Comparison of ENCODE assay signal across 8 cellular contexts in the genomic region with DNA sequence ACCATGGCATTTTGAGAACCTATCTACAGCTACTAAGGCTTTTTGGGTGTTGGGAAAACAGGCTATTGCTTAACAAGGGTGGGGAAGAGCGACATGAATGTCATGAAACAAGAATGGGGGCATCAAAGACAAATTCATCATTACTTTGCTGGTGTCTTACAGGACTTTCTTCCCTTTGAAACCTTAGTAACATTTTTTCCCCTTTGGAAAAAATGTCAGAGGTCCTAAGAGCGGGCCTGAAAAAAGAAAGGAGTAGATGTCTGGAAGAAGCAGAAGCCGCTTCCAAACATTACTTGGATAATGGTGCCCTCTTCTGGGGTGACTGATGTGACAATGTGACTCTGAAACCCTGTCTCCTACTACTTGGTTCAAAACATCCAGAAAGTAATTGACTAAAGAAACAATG. TPM values are rescaled to one million over a fixed set of nuclear protein-coding genes. Genes with fewer than 3 reads are reported as not detected.
DNase-seq lines count a peak whose midpoint lies in the region; ATAC-seq and TF ChIP-seq lines count a peak whose summit lies in the region.

No MANE protein-coding gene starts in this region.

- ATAC-seq in CD4-positive, alpha-beta T cell (ENCODE audit: poor library complexity), result no peak
- ATAC-seq in gastroesophageal sphincter, result no peak
- ATAC-seq in gastrocnemius medialis, result peak in 1 of 2 donors; percentile 29
- no peak for ATAC-seq in GM21515 (IDR thresholded peaks at IDR 0.05; ENCODE audit: unreplicated experiment)
- no peak for ATAC-seq in GM19467 (IDR thresholded peaks at IDR 0.05; ENCODE audit: unreplicated experiment)

- H3K27me3 ChIP-seq in CD4-positive, alpha-beta T cell (ENCODE audit: control insufficient read depth, insufficient read depth, low read length), result no peaks in the 10 kb centered on the region
- no peaks in the 10 kb centered on the region for H3K27me3 ChIP-seq in gastroesophageal sphincter
- H3K27me3 ChIP-seq in gastrocnemius medialis, result no peaks in the 10 kb centered on the region

- no peaks in the 10 kb centered on the region for H3K9me3 ChIP-seq in CD4-positive, alpha-beta T cell (ENCODE audit: control insufficient read depth, low read length)
- H3K9me3 ChIP-seq in HEK293 (ENCODE audit: control insufficient read depth, insufficient read depth, low read depth, low read length), result no peaks in the 10 kb centered on the region
- no peaks in the 10 kb centered on the region for H3K9me3 ChIP-seq in gastroesophageal sphincter
- no peaks in the 10 kb centered on the region for H3K9me3 ChIP-seq in gastrocnemius medialis

- no peak for TF ChIP-seq EP300 in gastroesophageal sphincter (IDR thresholded peaks at IDR 0.05)

- H3K27me3 Mint-ChIP-seq in CD4-positive, alpha-beta T cell, result no peaks in the 10 kb centered on the region
- peaks cover 6% of the 10 kb centered on the region for H3K27me3 Mint-ChIP-seq in activated T-helper 1 cell treated with anti-CD3 and anti-CD28 coated beads, Interleukin-12 subunit alpha, Interleukin-12 subunit beta, Interleukin-2, Interleukin-4 antibody, amounts not matched to agents 30 ng/mL and 10 ng/mL and 1 ng/mL, durations not matched to agents 14 hours and 24 hours and 36 hours (ENCODE audit: insufficient read depth)

- H3K27ac Mint-ChIP-seq in CD4-positive, alpha-beta T cell, result peak overlapping the region; percentile 49
- no peak overlapping the region for H3K27ac Mint-ChIP-seq in activated T-helper 1 cell treated with anti-CD3 and anti-CD28 coated beads, Interleukin-12 subunit alpha, Interleukin-12 subunit beta, Interleukin-2, Interleukin-4 antibody, amounts not matched to agents 30 ng/mL and 10 ng/mL and 1 ng/mL, durations not matched to agents 14 hours and 24 hours and 36 hours

- CTCF ChIA-PET in CD4-positive, alpha-beta T cell (lab: Charles Lee), result interaction anchor here (1.1 kb wide), 1 partner anchor 34 kb away, joined by 3 read pairs; no protein-coding TSS in a partner anchor
- CTCF ChIA-PET in HEK293 (lab: Yijun Ruan, JAX), result interaction anchor here (0.6 to 1.8 kb wide), 30 partner anchors 9 to 1032 kb away, joined by 3 to 16 read pairs (median 3); no protein-coding TSS in a partner anchor

- peak in 5 of 10 experiments; percentile 3 to 35 (median 7) for DNase-seq in CD4-positive, alpha-beta T cell
- DNase-seq in NCI-H524 treated with DMSO at 0.1 percent for 48 hours (lab: John Stamatoyannopoulos, UW) (peak; percentile 1), gastrocnemius medialis (peak in 1 of 2 donors; percentile 43)
- DNase-seq in activated T-helper 1 cell treated with anti-CD3 and anti-CD28 coated beads, Interleukin-12 subunit alpha, Interleukin-12 subunit beta, Interleukin-2, Interleukin-4 antibody, amounts not matched to agents 30 ng/mL and 10 ng/mL and 1 ng/mL, durations not matched to agents 14 hours and 24 hours and 36 hours (ENCODE audit: low spot score), result peak; percentile 9

- intact Hi-C loops in CD4-positive, alpha-beta T cell (cut with DNase I, micrococcal nuclease), result loop anchor here (1.0 to 10.0 kb wide), 5 partner anchors 65 to 1133 kb away; no protein-coding TSS in a partner anchor
- intact Hi-C loops in activated T-helper 1 cell treated with anti-CD3 and anti-CD28 coated beads, Interleukin-12 subunit alpha, Interleukin-12 subunit beta, Interleukin-2, Interleukin-4 antibody, amounts not matched to agents 30 ng/mL and 10 ng/mL and 1 ng/mL, durations not matched to agents 14 hours and 24 hours and 36 hours (cut with micrococcal nuclease), result loop anchor here (1.0 to 5.0 kb wide), 2 partner anchors 347 to 685 kb away; no protein-coding TSS in a partner anchor
- intact Hi-C loops in gastrocnemius medialis (cut with DNase I; ENCODE audit: low total_unique reads), result loop anchor here (1.0 to 5.0 kb wide), 3 partner anchors 70 to 345 kb away; partner anchors contain the start of gene STOX1

- H3K36me3 ChIP-seq in HEK293 (ENCODE audit: control insufficient read depth in 2 of 2, insufficient read depth in 1 of 2, low read length in 2 of 2) (no peaks in the 10 kb centered on the region), gastroesophageal sphincter (no peaks in the 10 kb centered on the region), gastrocnemius medialis (no peaks in the 10 kb centered on the region)

- TF ChIP-seq POLR2A in gastroesophageal sphincter (IDR thresholded peaks at IDR 0.05) (no peak), gastrocnemius medialis (IDR thresholded peaks at IDR 0.05) (no peak)

- H3K9me3 Mint-ChIP-seq in CD4-positive, alpha-beta T cell, result no peaks in the 10 kb centered on the region
- no peaks in the 10 kb centered on the region for H3K9me3 Mint-ChIP-seq in activated T-helper 1 cell treated with anti-CD3 and anti-CD28 coated beads, Interleukin-12 subunit alpha, Interleukin-12 subunit beta, Interleukin-2, Interleukin-4 antibody, amounts not matched to agents 30 ng/mL and 10 ng/mL and 1 ng/mL, durations not matched to agents 14 hours and 24 hours and 36 hours

- peaks cover 30% of the 10 kb centered on the region for H3K4me1 Mint-ChIP-seq in CD4-positive, alpha-beta T cell (ENCODE audit: low read depth)
- H3K4me1 Mint-ChIP-seq in activated T-helper 1 cell treated with anti-CD3 and anti-CD28 coated beads, Interleukin-12 subunit alpha, Interleukin-12 subunit beta, Interleukin-2, Interleukin-4 antibody, amounts not matched to agents 30 ng/mL and 10 ng/mL and 1 ng/mL, durations not matched to agents 14 hours and 24 hours and 36 hours (ENCODE audit: low read depth), result peaks cover 26% of the 10 kb centered on the region

- H3K4me1 ChIP-seq in HEK293 (ENCODE audit: control insufficient read depth, insufficient read depth, low read length), result 0 out of 2 replicates have a peak, but pooled peaks cover 3% of the 10 kb centered on the region
- peaks cover under 1 to 22% (median 7%) of the 10 kb centered on the region in 3 donors for H3K4me1 ChIP-seq in gastroesophageal sphincter
- peaks cover 13 to 20% of the 10 kb centered on the region in 2 donors for H3K4me1 ChIP-seq in gastrocnemius medialis

- no peak overlapping the region for H3K4me3 ChIP-seq in HEK293 (ENCODE audit: low read depth, low read length)
- no peak overlapping the region for H3K4me3 ChIP-seq in gastroesophageal sphincter
- no peak overlapping the region for H3K4me3 ChIP-seq in gastrocnemius medialis

- in situ Hi-C loops in gastrocnemius medialis (cut with MboI; ENCODE audit: low sequenced_read_pairs in 4 of 4), result loop anchor here (10.0 to 25.0 kb wide), 3 partner anchors 103 to 363 kb away; partner anchors contain the start of gene SLC25A16 (in 3 of the 4)

- WGBS in gastroesophageal sphincter (ENCODE audit: low coverage in 1 of 2), 2 donors, result 23 to 26% methylated on average over 2 to 3 of the region's 3 CpGs

- H3K36me3 Mint-ChIP-seq in CD4-positive, alpha-beta T cell (ENCODE audit: low read depth), result peaks cover 18% of the 10 kb centered on the region
- H3K36me3 Mint-ChIP-seq in activated T-helper 1 cell treated with anti-CD3 and anti-CD28 coated beads, Interleukin-12 subunit alpha, Interleukin-12 subunit beta, Interleukin-2, Interleukin-4 antibody, amounts not matched to agents 30 ng/mL and 10 ng/mL and 1 ng/mL, durations not matched to agents 14 hours and 24 hours and 36 hours (ENCODE audit: low read depth), result peaks cover 4% of the 10 kb centered on the region

- no peak overlapping the region for H3K27ac ChIP-seq in CD4-positive, alpha-beta T cell (ENCODE audit: low read depth, low read length)
- H3K27ac ChIP-seq in HEK293 (ENCODE audit: extremely low read depth, low read depth, low read length) (no peak overlapping the region), gastroesophageal sphincter (peak overlapping the region in 1 of 4 donors; percentile 32), gastrocnemius medialis (no peak overlapping the region)

- H3K4me3 Mint-ChIP-seq in CD4-positive, alpha-beta T cell, result peak overlapping the region; percentile 62
- H3K4me3 Mint-ChIP-seq in activated T-helper 1 cell treated with anti-CD3 and anti-CD28 coated beads, Interleukin-12 subunit alpha, Interleukin-12 subunit beta, Interleukin-2, Interleukin-4 antibody, amounts not matched to agents 30 ng/mL and 10 ng/mL and 1 ng/mL, durations not matched to agents 14 hours and 24 hours and 36 hours, result no peak overlapping the region

- peak; percentile 50 for TF ChIP-seq CTCF in CD4-positive, alpha-beta T cell (IDR thresholded peaks at IDR 0.05)
- TF ChIP-seq CTCF in HEK293 (tag by site-specific recombination; IDR thresholded peaks at IDR 0.05) (peak; percentile 34; the same call in 1 of the 2 replicates), gastroesophageal sphincter (IDR thresholded peaks at IDR 0.05) (peak in 3 of 4 experiments; percentile 50 to 79 (median 53)), gastrocnemius medialis (IDR thresholded peaks at IDR 0.05 in 4 of 5, conservative IDR thresholded peaks at IDR 0.05 in 1 of 5) (peak; percentile 16 to 54 (median 47))

- POLR2A ChIA-PET in CD4-positive, alpha-beta T cell (lab: Charles Lee), result no interaction called here
- POLR2A ChIA-PET in HEK293 (lab: Yijun Ruan, JAX), result interaction anchor here (0.6 kb wide), 1 partner anchor 71 kb away, joined by 3 read pairs; no protein-coding TSS in a partner anchor

TF ChIP-seq in HEK293, 187 proteins besides CTCF, POLR2A, EP300 and RAD21 (continues in another document):
- TF ChIP-seq ZNF324 (tag by site-specific recombination; IDR thresholded peaks at IDR 0.05) (no peak), ZNF629 (tag by site-specific recombination; IDR thresholded peaks at IDR 0.05) (no peak), ZBTB26 (tag by site-specific recombination; optimal IDR thresholded peaks at IDR 0.05) (no peak), ZNF121 (tag by site-specific recombination; IDR thresholded peaks at IDR 0.05) (no peak)

RNA-seq across cellular contexts. Expression of gene DDX50, which starts 3.8 kb away (rescaled TPM):
- 10 to 100 TPM; 46.8 to 47.5 TPM for total RNA-seq in CD4-positive, alpha-beta T cell
- 53.0 and 55.0 TPM in 2 replicates for total RNA-seq in activated T-helper 1 cell treated with anti-CD3 and anti-CD28 coated beads, Interleukin-12 subunit alpha, Interleukin-12 subunit beta, Interleukin-2, Interleukin-4 antibody, amounts not matched to agents 30 ng/mL and 10 ng/mL and 1 ng/mL, durations not matched to agents 14 hours and 24 hours and 36 hours
- total RNA-seq in gastroesophageal sphincter (10 to 100 TPM; 43.5 to 57.6 (median 50.3) TPM), gastrocnemius medialis (10 to 100 TPM; 17.2 to 25.9 (median 23.7) TPM)

RNA-seq across cellular contexts. Expression of gene DDX21, which starts 58.6 kb away (rescaled TPM):
- 100 to 1,000 TPM; 120 to 121 TPM for total RNA-seq in CD4-positive, alpha-beta T cell
- total RNA-seq in activated T-helper 1 cell treated with anti-CD3 and anti-CD28 coated beads, Interleukin-12 subunit alpha, Interleukin-12 subunit beta, Interleukin-2, Interleukin-4 antibody, amounts not matched to agents 30 ng/mL and 10 ng/mL and 1 ng/mL, durations not matched to agents 14 hours and 24 hours and 36 hours, result 267 and 278 TPM in 2 replicates
- total RNA-seq in gastroesophageal sphincter (10 to 100 TPM; 28.1 to 78.6 (median 34.9) TPM), gastrocnemius medialis (10 to 100 TPM; 44.4 to 66.8 (median 53.7) TPM)
